In the genomic region with DNA sequence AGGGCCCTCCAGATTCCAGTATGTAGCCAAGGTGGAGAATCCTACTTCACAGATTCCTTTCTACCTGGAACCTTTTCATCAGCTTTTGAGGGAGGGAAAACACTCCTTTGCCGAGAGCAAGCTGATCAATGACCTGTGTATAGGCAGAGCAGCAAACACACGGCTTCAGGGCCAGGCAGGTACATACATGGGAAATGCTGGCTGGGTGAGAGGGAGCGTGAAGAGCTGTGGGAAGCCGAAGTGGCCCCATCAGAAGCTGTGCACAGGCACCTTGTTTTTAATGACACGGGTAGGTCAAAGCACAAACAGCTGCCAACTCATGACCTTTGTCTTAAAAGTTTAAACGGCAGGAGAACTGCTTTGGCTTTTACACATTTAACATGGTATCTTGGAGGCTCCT, we compare ENCODE assay signal across 14 cellular contexts. TPM values are rescaled to one million over a fixed set of nuclear protein-coding genes. Genes with fewer than 3 reads are reported as not detected.
DNase-seq lines count a peak whose midpoint lies in the region; ATAC-seq, FAIRE-seq and TF ChIP-seq lines count a peak whose summit lies in the region.
"Had no signal": no experiment of that assay in that cellular context is flagged by ENCODE, and none has a peak within 500 bp of the region (broad histone marks: within the 10 kb centered on the region; RNA-seq: fewer than 3 reads in every experiment).

No MANE protein-coding gene starts in this region.

- intact Hi-C loops in GM12878 (cut with micrococcal nuclease; ENCODE audit: unreplicated experiment), result loop anchor here (10.0 kb wide), 1 partner anchor 746 kb away; the partner anchor contains the start of gene MEX3B

- RAD21 ChIA-PET in GM12878 (lab: Charles Lee; ENCODE audit: unreplicated experiment), result interaction anchor here (0.9 to 3.0 kb wide), 8 partner anchors 7 to 298 kb away, joined by 3 to 16 read pairs (median 8); partner anchors contain the start of genes STARD5 and TLNRD1

- POLR2A ChIA-PET in GM12878 (lab: Charles Lee), result interaction anchor here (1.1 to 7.0 kb wide), 6 partner anchors 6 to 25 kb away, joined by 3 to 103 read pairs (median 5); partner anchors contain the start of gene STARD5

- peak overlapping the region; percentile 100 for H3K4me2 ChIP-seq in GM12878 (ENCODE audit: control insufficient read depth, insufficient read depth)

- H3K4me1 ChIP-seq in GM12878 (ENCODE audit: control insufficient read depth, insufficient read depth, low read length) (peaks cover 60% of the 10 kb centered on the region), small intestine (ENCODE audit: control insufficient read depth in 2 of 2, insufficient read depth in 1 of 2, low read depth in 1 of 2, low read length in 1 of 2) (no peaks in the 10 kb centered on the region)

- H3K79me2 ChIP-seq in GM12878 (ENCODE audit: control insufficient read depth, insufficient read depth, low read length), result peaks cover 91% of the 10 kb centered on the region

- CTCF ChIA-PET in GM12878 (lab: Yijun Ruan, JAX), result interaction anchor here (1.0 to 4.4 kb wide), 8 partner anchors 9 to 38 kb away, joined by 3 to 45 read pairs (median 6); no protein-coding TSS in a partner anchor

- H3K27ac ChIP-seq in KOPT-K1 (ENCODE audit: low read depth, low read length, poor library complexity, severe bottlenecking), result peak overlapping the region; percentile 98
- H3K27ac ChIP-seq in GM12878 (ENCODE audit: control insufficient read depth, insufficient read depth), result peak overlapping the region; percentile 99
- peak overlapping the region in 1 of 2 donors; percentile 85 for H3K27ac ChIP-seq in small intestine (ENCODE audit: low read depth in 1 of 2, low read length in 1 of 2)
- H3K27ac ChIP-seq: foreskin keratinocyte, WERI-Rb-1 had no signal

- SMC1A ChIA-PET in GM12878 (lab: Charles Lee; ENCODE audit: uncharacterized antibody, unreplicated experiment), result interaction anchor here (0.7 to 9.6 kb wide), 11 partner anchors 9 to 37 kb away, joined by 3 to 109 read pairs (median 6); no protein-coding TSS in a partner anchor

- peak overlapping the region; percentile 79 for H3K9ac ChIP-seq in GM12878 (ENCODE audit: control insufficient read depth, insufficient read depth, low read length)

- TF ChIP-seq POLR2A in GM12878 (IDR thresholded peaks at IDR 0.05; ENCODE audit: low read depth, low read length), result 0 out of 2 replicates have a peak, but pooled peaks have one; percentile 32

- DNase-seq in G401 (ENCODE audit: low spot score), result peak; percentile 17
- no peak for DNase-seq in GM12878 (ENCODE audit: low read depth, low spot score)
- no peak for DNase-seq in small intestine
- no peak for DNase-seq in ecto neural progenitor cell (ENCODE audit: low spot score)
- DNase-seq: DMS 273 treated with DMSO at 0.1 percent for 48 hours; NCI-H1048; NCI-H446; stimulated activated naive CD4-positive, alpha-beta T cell treated with Interleukin-2 at 50 U/mL for 16 hours; WERI-Rb-1 had no signal

- peak overlapping the region; percentile 75 for H3K4me3 ChIP-seq in GM12878
- peak overlapping the region; percentile 5 to 51 for H3K4me3 ChIP-seq in small intestine (ENCODE audit: low read depth in 1 of 2, low read length in 2 of 2)

- no peak for TF ChIP-seq CTCF in GM12878 (IDR thresholded peaks at IDR 0.05 in 2 of 3, conservative IDR thresholded peaks at IDR 0.05 in 1 of 3; ENCODE audit: control insufficient read depth in 2 of 3, extremely low read depth in 1 of 3, insufficient read depth in 1 of 3, low read depth in 3 of 3, low read length in 3 of 3)

- FAIRE-seq in GM12878 (lab: Jason Lieb, UNC) (no peak), small intestine (lab: Jason Lieb, UNC) (no peak)
- FAIRE-seq: islet of Langerhans had no signal

- no peak overlapping the region for H2AFZ ChIP-seq in GM12878 (ENCODE audit: control insufficient read depth, low read depth, low read length)

- H3K27me3 ChIP-seq in GM12878 (replicated peaks in 1 of 2; ENCODE audit: control insufficient read depth in 2 of 2, insufficient read depth in 2 of 2, low read length in 1 of 2), result no peaks in the 10 kb centered on the region
- no peaks in the 10 kb centered on the region for H3K27me3 ChIP-seq in small intestine (ENCODE audit: control insufficient read depth in 2 of 2, insufficient read depth in 2 of 2, low read length in 2 of 2)
- H3K27me3 ChIP-seq: foreskin keratinocyte had no signal

- H3K36me3 ChIP-seq in KOPT-K1 (ENCODE audit: insufficient read depth, low read length) (peaks cover 48% of the 10 kb centered on the region), GM12878 (ENCODE audit: control insufficient read depth in 2 of 2, insufficient read depth in 2 of 2, low read length in 1 of 2) (peaks cover 2 to 13% of the 10 kb centered on the region in 2 experiments), small intestine (ENCODE audit: control insufficient read depth in 2 of 2, insufficient read depth in 2 of 2, low read length in 2 of 2) (no peaks in the 10 kb centered on the region)
- H3K36me3 ChIP-seq: WERI-Rb-1 had no signal

- no peak for TF ChIP-seq RAD21 in GM12878 (IDR thresholded peaks at IDR 0.05; ENCODE audit: insufficient read depth, low read depth, low read length)

- in situ Hi-C loops in G401 (cut with HindIII; ENCODE audit: low sequenced_read_pairs) (no loop called here), GM12878 (cut with MboI) (loop anchor here (10.0 to 25.0 kb wide), 5 partner anchors 304 to 1914 kb away; partner anchors contain the start of genes HDGFL3 and RPS17)

- H4K20me1 ChIP-seq in GM12878 (ENCODE audit: control insufficient read depth, insufficient read depth), result no peaks in the 10 kb centered on the region

- WGBS in GM12878 (ENCODE audit: insufficient coverage, insufficient replicate concordance, low lambda C conversion rate, missing lambda C conversion rate), result 63% methylated on average over 6 of the region's 6 CpGs
- WGBS in small intestine, 3 donors, result 16 to 41% (median 22%) methylated on average over 6 of the region's 6 CpGs

- ATAC-seq in GM12878 (no peak), HG03521 (IDR thresholded peaks at IDR 0.05; ENCODE audit: unreplicated experiment) (no peak), GM18873 (IDR thresholded peaks at IDR 0.05; ENCODE audit: low FRiP score, unreplicated experiment) (no peak)

- BruUV-seq in GM12878 (replicated peaks; lab: Mats Ljungman, UMichigan), result no TSS peak

- TF ChIP-seq EP300 in GM12878 (IDR thresholded peaks at IDR 0.05; ENCODE audit: borderline replicate concordance in 1 of 2, control insufficient read depth in 1 of 2, low read depth in 2 of 2, low read length in 2 of 2), result no peak

- H3K9me3 ChIP-seq in KOPT-K1 (ENCODE audit: insufficient read depth, low read length, poor library complexity, severe bottlenecking), result no peaks in the 10 kb centered on the region
- H3K9me3 ChIP-seq in GM12878 (replicated peaks; ENCODE audit: control insufficient read depth, insufficient read depth, low read length), result no peaks in the 10 kb centered on the region
- H3K9me3 ChIP-seq in small intestine (ENCODE audit: control insufficient read depth, low read depth), result no peaks in the 10 kb centered on the region

TF ChIP-seq in GM12878, 131 proteins besides CTCF, POLR2A, EP300 and RAD21 (continues in another document):
- TF ChIP-seq E2F8 (IDR thresholded peaks at IDR 0.05; ENCODE audit: low read depth, partially characterized antibody) (no peak), SUZ12 (IDR thresholded peaks at IDR 0.05; ENCODE audit: unreplicated experiment) (no peak), SMARCA5 (IDR thresholded peaks at IDR 0.05) (no peak)

RNA-seq across cellular contexts. Expression of gene STARD5, which starts 25.3 kb away (rescaled TPM):
- not detected in 2 replicates for total RNA-seq in G401 (2014; rRNA removed; shearing (Covaris generic))
- 20.1 and 22.0 TPM in 2 replicates for total RNA-seq in GM12878 (2013; cell fraction: nucleolus; rRNA removed)
- 6.3 and 6.4 TPM in 2 replicates for total RNA-seq in GM12878 (2014; rRNA removed)
- total RNA-seq in GM12878 (2014; rRNA removed; fragmentation: Illumina TruSeq; extraction: Trizol), result 4.1 and 4.5 TPM in 2 replicates
- 6.0 and 6.1 TPM in 2 replicates for total RNA-seq in GM12878 (2021)
- polyA plus RNA-seq in GM12878 (2011; ENCODE audit: low read depth), result 2.0 TPM
- 7.5 and 9.4 TPM in 2 replicates for polyA plus RNA-seq in GM12878 (2011; rRNA removed)
- polyA plus RNA-seq in GM12878 (2011; cell fraction: cytosol; rRNA removed), result 11.9 and 12.7 TPM in 2 replicates
- 22.7 and 29.4 TPM in 2 replicates for polyA plus RNA-seq in GM12878 (2011; cell fraction: nucleus; rRNA removed)
- polyA plus RNA-seq in GM12878 (2012), result 3.0 and 4.8 TPM in 2 replicates
- polyA plus RNA-seq in GM12878 (2014; fragmentation: Illumina TruSeq; extraction: Trizol), result 5.4 and 6.3 TPM in 2 replicates
- polyA plus RNA-seq in GM12878 (2014; fragmentation: Nextera tagmentation; extraction: Ambion mirVana), result 1 to 10 TPM; 2.3 to 3.5 TPM
- polyA plus RNA-seq in GM12878 (2014; rRNA removed), result 8.4 and 8.6 TPM in 2 replicates
- 1 to 10 TPM; 3.0 to 3.5 TPM for polyA plus RNA-seq in GM12878 (2016; fragmentation: Nextera tagmentation; extraction: Ambion mirVana)
- polyA minus RNA-seq in GM12878 (2011; rRNA and poly(A)+ RNA removed), result 11.0 and 11.7 TPM in 2 replicates
- 1.9 and 3.1 TPM in 2 replicates for polyA minus RNA-seq in GM12878 (2011; cell fraction: cytosol; rRNA and poly(A)+ RNA removed)
- 13.1 and 19.6 TPM in 2 replicates for polyA minus RNA-seq in GM12878 (2011; cell fraction: nucleus; rRNA and poly(A)+ RNA removed)
- 10 to 100 TPM in 2 of 3 donors, 1 to 10 TPM in 1; 7.8 to 21.5 (median 12.1) TPM for polyA plus RNA-seq in small intestine
